13 cellular contexts compared by ENCODE assay signal in genomic region chr16:22381392-22381791, GRCh38.
"Had no signal": no experiment of that assay in that cellular context is flagged by ENCODE, and none has a peak within 500 bp of the region (broad histone marks: within the 10 kb centered on the region; RNA-seq: fewer than 3 reads in every experiment).

No MANE protein-coding gene starts in this region.

- H3K4me3 Mint-ChIP-seq: activated T-cell treated with anti-CD3 and anti-CD28 coated beads, Interleukin-2, amount 50 U/mL, for 4 hours; stimulated activated naive CD8-positive, alpha-beta T cell treated with anti-CD3 and anti-CD28 coated beads, Interleukin-15, Interleukin-2, amounts not matched to agents 100 ng/mL and 50 ng/mL, for 24 hours had no signal

- H3K4me3 ChIP-seq: body of pancreas, ovary, SK-N-MC, upper lobe of right lung had no signal

- H3K27ac Mint-ChIP-seq: stimulated activated naive CD8-positive, alpha-beta T cell treated with anti-CD3 and anti-CD28 coated beads, Interleukin-15, Interleukin-2, amounts not matched to agents 100 ng/mL and 50 ng/mL, for 24 hours had no signal

- H3K27ac ChIP-seq: body of pancreas, ovary, SK-N-MC, upper lobe of right lung had no signal

- DNase-seq: activated CD4-positive, alpha-beta T cell treated with anti-CD3 and anti-CD28 coated beads for 4 hours; activated gamma-delta T cell treated with Interleukin-2 at 50 U/mL for 16 hours; activated T-cell treated with anti-CD3 and anti-CD28 coated beads, Interleukin-2, amount 50 U/mL, for 4 hours; amygdala; body of pancreas; caudate nucleus; mammary epithelial cell; ovary; upper lobe of right lung had no signal

- H3K36me3 ChIP-seq: ovary, upper lobe of right lung had no signal

- H3K4me1 ChIP-seq: upper lobe of right lung had no signal

- ATAC-seq: activated T-cell treated with anti-CD3 and anti-CD28 coated beads, Interleukin-2, amount 50 U/mL, for 4 hours; body of pancreas; esophagus mucosa; sciatic nerve; upper lobe of right lung had no signal

- H3K27me3 Mint-ChIP-seq: stimulated activated naive CD8-positive, alpha-beta T cell treated with anti-CD3 and anti-CD28 coated beads, Interleukin-15, Interleukin-2, amounts not matched to agents 100 ng/mL and 50 ng/mL, for 24 hours had no signal

- H3K27me3 ChIP-seq: body of pancreas, ovary, upper lobe of right lung had no signal

- H3K9me3 Mint-ChIP-seq: activated T-cell treated with anti-CD3 and anti-CD28 coated beads, Interleukin-2, amount 50 U/mL, for 4 hours; stimulated activated naive CD8-positive, alpha-beta T cell treated with anti-CD3 and anti-CD28 coated beads, Interleukin-15, Interleukin-2, amounts not matched to agents 100 ng/mL and 50 ng/mL, for 24 hours had no signal

- H3K9me3 ChIP-seq: body of pancreas, ovary, upper lobe of right lung had no signal
